In the genomic region with DNA sequence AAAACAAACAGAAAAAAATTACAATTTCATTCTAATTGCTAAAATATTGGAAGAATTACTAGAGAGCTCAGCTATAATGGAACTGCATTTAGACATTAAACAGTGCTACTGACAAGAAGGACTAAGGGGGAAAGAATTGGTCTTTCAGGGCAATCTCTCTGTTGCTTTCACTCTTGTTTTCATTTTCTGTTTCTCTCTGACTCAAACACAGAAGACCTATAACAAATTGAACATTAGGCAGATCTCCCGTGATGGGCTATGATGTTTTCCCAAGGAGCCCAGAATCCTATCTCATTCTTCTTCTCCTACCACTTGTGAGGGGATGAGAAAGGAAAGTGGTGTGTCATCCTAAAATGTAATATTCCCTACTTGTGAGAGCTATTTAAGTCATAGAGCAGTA, we compare ENCODE assay signal across 10 cellular contexts.
DNase-seq lines count a peak whose midpoint lies in the region; ATAC-seq, FAIRE-seq and TF ChIP-seq lines count a peak whose summit lies in the region.
"Had no signal": no experiment of that assay in that cellular context is flagged by ENCODE, and none has a peak within 500 bp of the region (broad histone marks: within the 10 kb centered on the region; RNA-seq: fewer than 3 reads in every experiment).

No MANE protein-coding gene starts in this region.

- no peak overlapping the region for H3K4me3 ChIP-seq in MM.1S (ENCODE audit: low read length)

- H3K79me2 ChIP-seq in MM.1S (ENCODE audit: low read length), result no peaks in the 10 kb centered on the region

- no peaks in the 10 kb centered on the region for H3K36me3 ChIP-seq in MM.1S (replicated peaks; ENCODE audit: insufficient read depth, low read length)

- FAIRE-seq in GM12891 (lab: Jason Lieb, UNC), result no peak

- no peaks in the 10 kb centered on the region for H3K27me3 ChIP-seq in MM.1S (replicated peaks; ENCODE audit: insufficient read depth, low read length)

- no peaks in the 10 kb centered on the region for H3F3A ChIP-seq in MM.1S (ENCODE audit: insufficient read depth, low read length)

- no peak overlapping the region for H3K9ac ChIP-seq in MM.1S (ENCODE audit: low read length)

- no peaks in the 10 kb centered on the region for H4K20me1 ChIP-seq in MM.1S (ENCODE audit: insufficient read depth, low read length)

- no peak overlapping the region for H2AFZ ChIP-seq in MM.1S (ENCODE audit: low read length)

- no peak for TF ChIP-seq CTCF in MM.1S (IDR thresholded peaks at IDR 0.05; ENCODE audit: low read length)

- no peaks in the 10 kb centered on the region for H3K9me3 ChIP-seq in MM.1S (replicated peaks; ENCODE audit: insufficient read depth, low read length)

- ATAC-seq in GM18499 (IDR thresholded peaks at IDR 0.05; ENCODE audit: insufficient read depth, unreplicated experiment) (peak; percentile 88), GM19438 (IDR thresholded peaks at IDR 0.05; ENCODE audit: low read depth, unreplicated experiment) (peak; percentile 92), HG02884 (IDR thresholded peaks at IDR 0.05; ENCODE audit: unreplicated experiment) (peak; percentile 76)

- H3K4me1 ChIP-seq in MM.1S (ENCODE audit: low read length), result no peaks in the 10 kb centered on the region

- DNase-seq in MM.1S, result peak; percentile 45
- no peak for DNase-seq in GM12891 (ENCODE audit: insufficient read length, low spot score)
- DNase-seq in DMS114 treated with DMSO at 0.1 percent for 48 hours (lab: John Stamatoyannopoulos, UW; ENCODE audit: unreplicated experiment), result no peak
- DNase-seq in central memory CD4-positive, alpha-beta T cell, result no peak
- DNase-seq in NOMO-1 treated with dmso at 0.1 percent for 144 hours (lab: John Stamatoyannopoulos, UW; ENCODE audit: unreplicated experiment), result no peak
- DNase-seq: activated CD4-positive, alpha-beta T cell treated with anti-CD3 and anti-CD28 coated beads, Interleukin-2, amount 50 U/mL, for 1 hour; IMR-90 had no signal

- 0 out of 2 replicates have a peak overlapping the region, but pooled peaks have one; percentile 16 for H3K4me2 ChIP-seq in MM.1S (ENCODE audit: low read depth, low read length)

- no peak for TF ChIP-seq POLR2A in GM12891 (IDR thresholded peaks at IDR 0.05; ENCODE audit: low read depth, low read length)

- H3K27ac ChIP-seq in MM.1S (ENCODE audit: low read length), result no peak overlapping the region

- H3K9me2 ChIP-seq in MM.1S (replicated peaks; ENCODE audit: insufficient read depth, low read length), result no peaks in the 10 kb centered on the region

TF ChIP-seq in GM12891, 5 proteins besides CTCF, POLR2A, EP300 and RAD21:
- TF ChIP-seq PAX5 (IDR thresholded peaks at IDR 0.05; ENCODE audit: insufficient read depth, low read length, severe bottlenecking) (no peak), SPI1 (IDR thresholded peaks at IDR 0.05; ENCODE audit: low read depth, low read length) (no peak), POU2F2 (IDR thresholded peaks at IDR 0.05; ENCODE audit: low read depth, low read length) (no peak), POLR2AphosphoS5 (IDR thresholded peaks at IDR 0.05; ENCODE audit: low read depth, low read length) (no peak), TAF1 (IDR thresholded peaks at IDR 0.05; ENCODE audit: low read depth, low read length) (no peak)
